In genomic region chr6:39821014-39821738, GRCh38 we compare ENCODE assay signal across 1 cellular context.
TF ChIP-seq lines count a peak whose summit lies in the region.

No MANE protein-coding gene starts in this region.

TF ChIP-seq in GM23338, 12 proteins besides CTCF, POLR2A, EP300 and RAD21 (continued from another document):
- TF ChIP-seq ZNF462 (CRISPR knock-in tag; IDR thresholded peaks at IDR 0.05), result no peak
- no peak for TF ChIP-seq EZH2phosphoT487 (IDR thresholded peaks at IDR 0.05; ENCODE audit: unreplicated experiment)
- TF ChIP-seq REST (IDR thresholded peaks at IDR 0.05; ENCODE audit: unreplicated experiment), result no peak
- no peak for TF ChIP-seq EZH2 (IDR thresholded peaks at IDR 0.05; ENCODE audit: low read depth, unreplicated experiment)
